In genomic region chr5:159805021-159805420, GRCh38 we compare ENCODE assay signal across 14 cellular contexts.
DNase-seq lines count a peak whose midpoint lies in the region; ATAC-seq and TF ChIP-seq lines count a peak whose summit lies in the region.
"Had no signal": no experiment of that assay in that cellular context is flagged by ENCODE, and none has a peak within 500 bp of the region (broad histone marks: within the 10 kb centered on the region; RNA-seq: fewer than 3 reads in every experiment).

No MANE protein-coding gene starts in this region.

- no peak overlapping the region for H3K9ac ChIP-seq in adipocyte (ENCODE audit: low read length)

- H3K27me3 ChIP-seq in adipocyte (replicated peaks; ENCODE audit: control insufficient read depth, insufficient read depth, low read length) (peaks cover 6% of the 10 kb centered on the region), right atrium auricular region (no peaks in the 10 kb centered on the region), upper lobe of right lung (no peaks in the 10 kb centered on the region)

- no peaks in the 10 kb centered on the region for H3K36me3 Mint-ChIP-seq in activated CD4-positive, alpha-beta T cell treated with anti-CD3 and anti-CD28 coated beads, Interleukin-2, amount 10 ng/mL, durations not matched to agents 24 days and 14 days (ENCODE audit: low read depth)
- H3K36me3 Mint-ChIP-seq in activated T-helper 1 cell treated with anti-CD3 and anti-CD28 coated beads, Interleukin-12 subunit alpha, Interleukin-12 subunit beta, Interleukin-2, Interleukin-4 antibody, amounts not matched to agents 30 ng/mL and 10 ng/mL and 1 ng/mL, durations not matched to agents 14 hours and 24 hours and 36 hours (ENCODE audit: low read depth), result no peaks in the 10 kb centered on the region

- H3K9me3 ChIP-seq in adipocyte (ENCODE audit: control insufficient read depth, low read length), result peaks cover 4% of the 10 kb centered on the region
- no peaks in the 10 kb centered on the region for H3K9me3 ChIP-seq in right atrium auricular region
- no peaks in the 10 kb centered on the region for H3K9me3 ChIP-seq in upper lobe of right lung
- H3K9me3 ChIP-seq: thoracic aorta had no signal

- H3K27ac ChIP-seq in right atrium auricular region, result peak overlapping the region; percentile 13 to 55
- H3K27ac ChIP-seq in upper lobe of right lung, result no peak overlapping the region
- H3K27ac ChIP-seq: thoracic aorta, WERI-Rb-1 had no signal

- H3K4me3 ChIP-seq in adipocyte (ENCODE audit: low read length) (no peak overlapping the region), right atrium auricular region (no peak overlapping the region), upper lobe of right lung (no peak overlapping the region)
- H3K4me3 ChIP-seq: thoracic aorta had no signal

- H3K27ac Mint-ChIP-seq in activated CD4-positive, alpha-beta T cell treated with anti-CD3 and anti-CD28 coated beads, Interleukin-2, amount 10 ng/mL, durations not matched to agents 24 days and 14 days, result no peak overlapping the region
- H3K27ac Mint-ChIP-seq in activated T-helper 1 cell treated with anti-CD3 and anti-CD28 coated beads, Interleukin-12 subunit alpha, Interleukin-12 subunit beta, Interleukin-2, Interleukin-4 antibody, amounts not matched to agents 30 ng/mL and 10 ng/mL and 1 ng/mL, durations not matched to agents 14 hours and 24 hours and 36 hours, result no peak overlapping the region
- H3K27ac Mint-ChIP-seq: activated naive CD8-positive, alpha-beta T cell treated with anti-CD3 and anti-CD28 coated beads for 36 hours; natural killer cell treated with Interleukin-12 subunit alpha and Interleukin-12 subunit beta and Interleukin-15 and Interleukin-18, amount 100 ng/mL, for 72 hours had no signal

- no peaks in the 10 kb centered on the region for H3K36me3 ChIP-seq in adipocyte (ENCODE audit: control insufficient read depth, insufficient read depth, low read length, severe bottlenecking)
- no peaks in the 10 kb centered on the region for H3K36me3 ChIP-seq in right atrium auricular region
- no peaks in the 10 kb centered on the region for H3K36me3 ChIP-seq in upper lobe of right lung
- H3K36me3 ChIP-seq: thoracic aorta, WERI-Rb-1 had no signal

- H3K9me3 Mint-ChIP-seq in activated CD4-positive, alpha-beta T cell treated with anti-CD3 and anti-CD28 coated beads, Interleukin-2, amount 10 ng/mL, durations not matched to agents 24 days and 14 days, result peaks cover 11% of the 10 kb centered on the region
- H3K9me3 Mint-ChIP-seq in activated T-helper 1 cell treated with anti-CD3 and anti-CD28 coated beads, Interleukin-12 subunit alpha, Interleukin-12 subunit beta, Interleukin-2, Interleukin-4 antibody, amounts not matched to agents 30 ng/mL and 10 ng/mL and 1 ng/mL, durations not matched to agents 14 hours and 24 hours and 36 hours, result peaks cover 5% of the 10 kb centered on the region
- H3K9me3 Mint-ChIP-seq: natural killer cell treated with Interleukin-12 subunit alpha and Interleukin-12 subunit beta and Interleukin-15 and Interleukin-18, amount 100 ng/mL, for 72 hours had no signal

- H3K4me1 ChIP-seq in adipocyte (ENCODE audit: control insufficient read depth, insufficient read depth, low read length), result peaks cover 22% of the 10 kb centered on the region
- H3K4me1 ChIP-seq in right atrium auricular region, result no peaks in the 10 kb centered on the region
- H3K4me1 ChIP-seq in upper lobe of right lung, result no peaks in the 10 kb centered on the region

- no peaks in the 10 kb centered on the region for H3K4me1 Mint-ChIP-seq in activated CD4-positive, alpha-beta T cell treated with anti-CD3 and anti-CD28 coated beads, Interleukin-2, amount 10 ng/mL, durations not matched to agents 24 days and 14 days
- no peaks in the 10 kb centered on the region for H3K4me1 Mint-ChIP-seq in activated T-helper 1 cell treated with anti-CD3 and anti-CD28 coated beads, Interleukin-12 subunit alpha, Interleukin-12 subunit beta, Interleukin-2, Interleukin-4 antibody, amounts not matched to agents 30 ng/mL and 10 ng/mL and 1 ng/mL, durations not matched to agents 14 hours and 24 hours and 36 hours (ENCODE audit: low read depth)
- H3K4me1 Mint-ChIP-seq: activated naive CD8-positive, alpha-beta T cell treated with anti-CD3 and anti-CD28 coated beads for 36 hours had no signal

- intact Hi-C loops in upper lobe of right lung (cut with DNase I), result no loop called here
- intact Hi-C loops in activated CD4-positive, alpha-beta T cell treated with anti-CD3 and anti-CD28 coated beads, Interleukin-2, amount 10 ng/mL, durations not matched to agents 24 days and 14 days (cut with micrococcal nuclease), result no loop called here
- intact Hi-C loops in activated T-helper 1 cell treated with anti-CD3 and anti-CD28 coated beads, Interleukin-12 subunit alpha, Interleukin-12 subunit beta, Interleukin-2, Interleukin-4 antibody, amounts not matched to agents 30 ng/mL and 10 ng/mL and 1 ng/mL, durations not matched to agents 14 hours and 24 hours and 36 hours (cut with micrococcal nuclease), result no loop called here

- peak; percentile 86 for ATAC-seq in upper lobe of right lung
- ATAC-seq: natural killer cell treated with Interleukin-12 subunit alpha and Interleukin-12 subunit beta and Interleukin-15 and Interleukin-18, amount 100 ng/mL, for 72 hours had no signal

- H3K4me3 Mint-ChIP-seq in activated CD4-positive, alpha-beta T cell treated with anti-CD3 and anti-CD28 coated beads, Interleukin-2, amount 10 ng/mL, durations not matched to agents 24 days and 14 days, result no peak overlapping the region
- H3K4me3 Mint-ChIP-seq in activated T-helper 1 cell treated with anti-CD3 and anti-CD28 coated beads, Interleukin-12 subunit alpha, Interleukin-12 subunit beta, Interleukin-2, Interleukin-4 antibody, amounts not matched to agents 30 ng/mL and 10 ng/mL and 1 ng/mL, durations not matched to agents 14 hours and 24 hours and 36 hours, result no peak overlapping the region
- H3K4me3 Mint-ChIP-seq: activated naive CD8-positive, alpha-beta T cell treated with anti-CD3 and anti-CD28 coated beads for 36 hours; natural killer cell treated with Interleukin-12 subunit alpha and Interleukin-12 subunit beta and Interleukin-15 and Interleukin-18, amount 100 ng/mL, for 72 hours had no signal

- no peak for TF ChIP-seq CTCF in right atrium auricular region (IDR thresholded peaks at IDR 0.05)
- TF ChIP-seq CTCF in upper lobe of right lung (IDR thresholded peaks at IDR 0.05), result no peak

- H3K27me3 Mint-ChIP-seq in activated CD4-positive, alpha-beta T cell treated with anti-CD3 and anti-CD28 coated beads, Interleukin-2, amount 10 ng/mL, durations not matched to agents 24 days and 14 days, result peaks cover 12% of the 10 kb centered on the region
- H3K27me3 Mint-ChIP-seq in activated T-helper 1 cell treated with anti-CD3 and anti-CD28 coated beads, Interleukin-12 subunit alpha, Interleukin-12 subunit beta, Interleukin-2, Interleukin-4 antibody, amounts not matched to agents 30 ng/mL and 10 ng/mL and 1 ng/mL, durations not matched to agents 14 hours and 24 hours and 36 hours (ENCODE audit: insufficient read depth), result peaks cover 18% of the 10 kb centered on the region

- peak; percentile 48 for DNase-seq in KG1 (lab: John Stamatoyannopoulos, UW)
- peak; percentile 66 for DNase-seq in adipocyte (ENCODE audit: low read depth)
- peak; percentile 75 for DNase-seq in right atrium auricular region (ENCODE audit: low spot score)
- DNase-seq in upper lobe of right lung, result no peak
- no peak for DNase-seq in activated CD4-positive, alpha-beta T cell treated with anti-CD3 and anti-CD28 coated beads, Interleukin-2, amount 10 ng/mL, durations not matched to agents 24 days and 14 days
- no peak for DNase-seq in stimulated activated CD4-positive, alpha-beta T cell treated with anti-CD3 and anti-CD28 coated beads, Interleukin-12 subunit alpha, Interleukin-12 subunit beta, amount 100 ng/mL, for 4 hours
- DNase-seq in activated T-helper 1 cell treated with anti-CD3 and anti-CD28 coated beads, Interleukin-12 subunit alpha, Interleukin-12 subunit beta, Interleukin-2, Interleukin-4 antibody, amounts not matched to agents 30 ng/mL and 10 ng/mL and 1 ng/mL, durations not matched to agents 14 hours and 24 hours and 36 hours (ENCODE audit: low spot score), result no peak
- DNase-seq: activated naive CD8-positive, alpha-beta T cell treated with anti-CD3 and anti-CD28 coated beads for 36 hours; islet precursor cell; NCI-H1436; NCI-H526; WERI-Rb-1 had no signal

Comparison
In these comparisons a context has a peak if more than half of its experiments do, and no peak if none do; other contexts are left out.
1. DNase-seq: peak in KG1 (single experiment), adipocyte (single experiment) and right atrium auricular region (single experiment); none in upper lobe of right lung (single experiment), activated CD4-positive, alpha-beta T cell treated with anti-CD3 and anti-CD28 coated beads, Interleukin-2, amount 10 ng/mL, durations not matched to agents 24 days and 14 days (single experiment), stimulated activated CD4-positive, alpha-beta T cell treated with anti-CD3 and anti-CD28 coated beads, Interleukin-12 subunit alpha, Interleukin-12 subunit beta, amount 100 ng/mL, for 4 hours (single experiment) and activated T-helper 1 cell treated with anti-CD3 and anti-CD28 coated beads, Interleukin-12 subunit alpha, Interleukin-12 subunit beta, Interleukin-2, Interleukin-4 antibody, amounts not matched to agents 30 ng/mL and 10 ng/mL and 1 ng/mL, durations not matched to agents 14 hours and 24 hours and 36 hours (single experiment).